ENCODE assay signal across 24 cellular contexts in the genomic region with DNA sequence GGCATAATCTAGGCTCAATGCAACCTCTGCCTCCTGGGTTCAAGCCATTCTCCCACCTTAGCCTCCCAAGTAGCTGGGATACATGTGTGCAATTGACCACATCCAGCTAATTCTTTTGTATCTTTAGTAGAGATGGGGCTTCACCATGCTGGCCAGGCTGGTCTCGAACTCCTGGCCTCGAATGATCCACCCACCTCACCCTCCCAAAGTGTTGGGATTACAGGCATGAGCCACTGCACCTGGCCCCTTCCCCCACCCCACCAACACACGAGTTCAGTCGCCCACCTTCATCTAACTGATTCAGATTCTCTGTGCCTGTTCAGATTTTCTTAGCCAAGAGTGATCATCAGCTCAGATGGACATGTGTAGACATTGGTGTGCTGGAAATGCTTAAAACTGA.
"Had no signal": no experiment of that assay in that cellular context is flagged by ENCODE, and none has a peak within 500 bp of the region (broad histone marks: within the 10 kb centered on the region; RNA-seq: fewer than 3 reads in every experiment).

No MANE protein-coding gene starts in this region.

- H3K36me3 ChIP-seq: SJCRH30 had no signal

- FAIRE-seq: HTR-8/SVneo, RCC 7860 had no signal

- H3K27ac ChIP-seq: HL-60, SJCRH30 had no signal

- H3K4me1 ChIP-seq: SJCRH30 had no signal

- DNase-seq: KBM-7, MV-4-11, NCI-H1048, NCI-H1105, NCI-H1417, NCI-H1436 treated with DMSO at 0.1 percent for 48 hours, NCI-H1694, NCI-H187 treated with DMSO at 0.1 percent for 48 hours, NCI-H2029 treated with DMSO at 0.1 percent for 48 hours, NCI-H2107, NCI-H2171, NCI-H226, NCI-H446, NCI-H510A, NCI-H524 treated with DMSO at 0.1 percent for 48 hours, NCI-H69, NCI-H774, RPMI8226, SHP77 treated with DMSO at 0.1 percent for 48 hours, SJCRH30 had no signal

- H3K27me3 ChIP-seq: SJCRH30 had no signal

- H3K9me3 ChIP-seq: SJCRH30 had no signal

- ATAC-seq: SK-N-SH treated with all-trans-retinoic acid at 6 μM for 48 hours had no signal

- H3K4me3 ChIP-seq: SJCRH30 had no signal
